In the genomic region with DNA sequence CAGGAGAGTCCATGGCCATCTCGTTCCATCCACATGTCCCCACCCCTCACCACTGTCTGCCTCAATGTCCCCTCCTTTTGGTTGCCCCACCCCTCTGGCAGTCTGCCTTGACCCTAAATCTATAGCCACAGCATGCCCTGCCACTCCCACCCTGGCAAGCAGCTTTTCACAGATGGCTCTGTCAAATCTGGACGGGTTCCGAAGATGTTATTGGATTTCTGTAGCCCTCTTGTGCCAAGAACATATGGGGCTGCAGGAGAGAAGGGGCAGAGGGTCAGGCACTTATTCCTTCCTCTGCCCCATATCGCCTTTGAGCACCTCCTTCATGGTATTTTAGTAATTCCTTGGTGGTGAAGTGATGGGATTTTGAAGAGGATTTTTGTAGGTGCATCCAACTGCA, we compare ENCODE assay signal across 16 cellular contexts.
"Had no signal": no experiment of that assay in that cellular context is flagged by ENCODE, and none has a peak within 500 bp of the region (broad histone marks: within the 10 kb centered on the region; RNA-seq: fewer than 3 reads in every experiment).

No MANE protein-coding gene starts in this region.

- H3K4me3 ChIP-seq: gastrocnemius medialis, lung, tibial nerve, uterus had no signal

- H3K27ac ChIP-seq: brain microvascular endothelial cell, gastrocnemius medialis, tibial nerve, uterus had no signal

- H3K36me3 Mint-ChIP-seq: mesothelial cell of epicardium had no signal

- H3K36me3 ChIP-seq: brain microvascular endothelial cell, gastrocnemius medialis, tibial nerve, uterus had no signal

- H3K27ac Mint-ChIP-seq: activated naive CD8-positive, alpha-beta T cell treated with anti-CD3 and anti-CD28 coated beads, Interleukin-2, amount 50 U/mL, for 24 hours; activated T-cell treated with anti-CD3 and anti-CD28 coated beads, Interleukin-2, amount 50 U/mL, for 24 hours; activated T-helper 2 cell treated with anti-CD3 and anti-CD28 coated beads, Interferon-gamma antibody, Interleukin-2, Interleukin-4, amounts not matched to agents 10 μg/mL and 5 μg/mL and 100 μg/mL, durations not matched to agents 14 hours and 24 hours and 36 hours; mesothelial cell of epicardium; nephron had no signal

- H3K9me3 ChIP-seq: gastrocnemius medialis, tibial nerve, uterus had no signal

- H3K9me3 Mint-ChIP-seq: activated naive CD8-positive, alpha-beta T cell treated with anti-CD3 and anti-CD28 coated beads, Interleukin-2, amount 50 U/mL, for 24 hours; activated T-cell treated with anti-CD3 and anti-CD28 coated beads, Interleukin-2, amount 50 U/mL, for 24 hours; activated T-helper 2 cell treated with anti-CD3 and anti-CD28 coated beads, Interferon-gamma antibody, Interleukin-2, Interleukin-4, amounts not matched to agents 10 μg/mL and 5 μg/mL and 100 μg/mL, durations not matched to agents 14 hours and 24 hours and 36 hours; mesothelial cell of epicardium; nephron; stimulated activated naive CD8-positive, alpha-beta T cell treated with anti-CD3 and anti-CD28 coated beads, Interleukin-15, Interleukin-2, amounts not matched to agents 100 ng/mL and 50 ng/mL, for 24 hours had no signal

- H3K4me1 ChIP-seq: tibial nerve, uterus had no signal

- ATAC-seq: gastrocnemius medialis had no signal

- DNase-seq: activated naive CD4-positive, alpha-beta T cell treated with Interleukin-2 at 50 U/mL for 16 hours; activated naive CD8-positive, alpha-beta T cell treated with anti-CD3 and anti-CD28 coated beads, Interleukin-2, amount 50 U/mL, for 24 hours; activated T-cell treated with anti-CD3 and anti-CD28 coated beads, Interleukin-2, amount 50 U/mL, for 24 hours; brain microvascular endothelial cell; effector CD4-positive, alpha-beta T cell; gastrocnemius medialis; occipital lobe; stimulated activated CD8-positive, alpha-beta memory T cell treated with anti-CD3 and anti-CD28 coated beads, Interleukin-4, amount 100 ng/mL, for 48 hours; uterus had no signal

- H3K27me3 Mint-ChIP-seq: activated T-cell treated with anti-CD3 and anti-CD28 coated beads, Interleukin-2, amount 50 U/mL, for 24 hours; stimulated activated naive CD8-positive, alpha-beta T cell treated with anti-CD3 and anti-CD28 coated beads, Interleukin-15, Interleukin-2, amounts not matched to agents 100 ng/mL and 50 ng/mL, for 24 hours had no signal

- H3K4me1 Mint-ChIP-seq: mesothelial cell of epicardium had no signal

- H3K27me3 ChIP-seq: brain microvascular endothelial cell, gastrocnemius medialis, tibial nerve, uterus had no signal

- H3K4me3 Mint-ChIP-seq: activated CD8-positive, alpha-beta T cell treated with anti-CD3 and anti-CD28 coated beads, Interleukin-2, amount 10 ng/mL, durations not matched to agents 7 days and 5 days; activated naive CD8-positive, alpha-beta T cell treated with anti-CD3 and anti-CD28 coated beads, Interleukin-2, amount 50 U/mL, for 24 hours; activated T-cell treated with anti-CD3 and anti-CD28 coated beads, Interleukin-2, amount 50 U/mL, for 24 hours; mesothelial cell of epicardium; nephron; stimulated activated naive CD8-positive, alpha-beta T cell treated with anti-CD3 and anti-CD28 coated beads, Interleukin-15, Interleukin-2, amounts not matched to agents 100 ng/mL and 50 ng/mL, for 24 hours had no signal
